ENCODE assay signal across 10 cellular contexts in the genomic region with DNA sequence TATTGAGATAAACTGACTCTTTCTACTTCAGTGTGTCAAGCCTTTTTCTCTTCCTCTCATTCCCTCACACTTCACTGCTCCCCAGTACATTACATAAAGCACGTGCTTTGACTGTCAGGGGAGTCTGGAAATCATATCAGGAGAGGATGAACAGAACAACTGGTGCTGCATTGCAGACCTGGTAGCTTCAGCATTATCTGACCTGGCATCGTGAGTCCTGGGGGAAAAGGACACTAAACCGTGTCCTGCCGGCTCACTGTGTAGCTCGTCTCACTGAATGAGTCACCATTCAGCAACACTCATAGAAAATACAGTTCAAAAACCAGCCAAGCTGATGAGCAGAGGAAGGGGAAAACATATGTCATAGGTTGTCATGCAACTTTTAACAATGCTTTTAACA.
A peak's percentile ranks its signal among the peaks of the same experiment; 100 is the strongest.
DNase-seq lines count a peak whose midpoint lies in the region; ATAC-seq and TF ChIP-seq lines count a peak whose summit lies in the region.
"Had no signal": no experiment of that assay in that cellular context is flagged by ENCODE, and none has a peak within 500 bp of the region (broad histone marks: within the 10 kb centered on the region; RNA-seq: fewer than 3 reads in every experiment).

No MANE protein-coding gene starts in this region.

- H3K36me3 ChIP-seq in SJCRH30 (no peaks in the 10 kb centered on the region), psoas muscle (ENCODE audit: insufficient read depth in 1 of 2, low read depth in 1 of 2) (no peaks in the 10 kb centered on the region)

- H3K4me3 ChIP-seq in SJCRH30 (peak overlapping the region; percentile 9), psoas muscle (no peak overlapping the region)

- DNase-seq in COR-L47 (lab: John Stamatoyannopoulos, UW) (peak; percentile 13), SJCRH30 (peak; percentile 85 to 93), glutamatergic neuron (peak; percentile 52), psoas muscle (no peak), LoVo (ENCODE audit: low spot score) (no peak)
- no peak for DNase-seq in activated CD4-positive, CD25-positive, alpha-beta regulatory T cell (lab: John Stamatoyannopoulos, UW)
- DNase-seq in activated CD4-positive, alpha-beta T cell treated with anti-CD3 and anti-CD28 coated beads, Interleukin-2, amount 50 U/mL, for 1 hour = no peak
- DNase-seq: activated CD8-positive, alpha-beta memory T cell treated with anti-CD3 and anti-CD28 coated beads, Interleukin-2, amount 50 U/mL, for 4 hours; RPMI8226 had no signal

- peaks cover 7% of the 10 kb centered on the region for H3K27me3 Mint-ChIP-seq in glutamatergic neuron (ENCODE audit: unreplicated experiment)

- H3K4me1 Mint-ChIP-seq in glutamatergic neuron (ENCODE audit: low read depth, unreplicated experiment) = peaks cover 32% of the 10 kb centered on the region

- TF ChIP-seq CTCF in glutamatergic neuron (IDR thresholded peaks at IDR 0.05; ENCODE audit: partially characterized antibody, unreplicated experiment) (no peak), psoas muscle (IDR thresholded peaks at IDR 0.05) (no peak)

- H3K4me1 ChIP-seq in SJCRH30 = peaks cover 15% of the 10 kb centered on the region
- H3K4me1 ChIP-seq in psoas muscle = no peaks in the 10 kb centered on the region

- ATAC-seq in HG02885 (IDR thresholded peaks at IDR 0.05; ENCODE audit: poor library complexity, unreplicated experiment) (peak; percentile 65), psoas muscle (no peak)

- no peaks in the 10 kb centered on the region for H3K36me3 Mint-ChIP-seq in glutamatergic neuron (ENCODE audit: unreplicated experiment)

- peak overlapping the region; percentile 94 for H3K27ac Mint-ChIP-seq in glutamatergic neuron (ENCODE audit: unreplicated experiment)

- H3K27me3 ChIP-seq in SJCRH30 = no peaks in the 10 kb centered on the region
- no peaks in the 10 kb centered on the region for H3K27me3 ChIP-seq in psoas muscle (ENCODE audit: insufficient read depth in 3 of 3, low read length in 2 of 3)

- H3K9me3 ChIP-seq in SJCRH30 (replicated peaks) = no peaks in the 10 kb centered on the region
- H3K9me3 ChIP-seq in psoas muscle = no peaks in the 10 kb centered on the region

- H3K4me3 Mint-ChIP-seq in glutamatergic neuron (ENCODE audit: unreplicated experiment) = peak overlapping the region; percentile 84

- H3K27ac ChIP-seq in SJCRH30 (peak overlapping the region; percentile 88), psoas muscle (no peak overlapping the region)

- peaks cover 8% of the 10 kb centered on the region for H3K9me3 Mint-ChIP-seq in glutamatergic neuron (ENCODE audit: unreplicated experiment)

- 9 to 13% (median 12%) methylated on average over 5 of the region's 5 CpGs for WGBS in psoas muscle, 3 donors

- intact Hi-C loops in psoas muscle (cut with DNase I) = no loop called here

Comparison
In these comparisons a context has a peak if more than half of its experiments do, and no peak if none do; other contexts are left out.
1. DNase-seq: peak in COR-L47 (single experiment), SJCRH30 (2 of 2) and glutamatergic neuron (single experiment); none in activated CD4-positive, CD25-positive, alpha-beta regulatory T cell (0 of 4), psoas muscle (0 of 2), LoVo (single experiment) and activated CD4-positive, alpha-beta T cell treated with anti-CD3 and anti-CD28 coated beads, Interleukin-2, amount 50 U/mL, for 1 hour (single experiment).